In genomic region chr3:173826901-173827609, GRCh38 we compare ENCODE assay signal across 22 cellular contexts.
DNase-seq lines count a peak whose midpoint lies in the region; ATAC-seq, FAIRE-seq and TF ChIP-seq lines count a peak whose summit lies in the region.
"Had no signal": no experiment of that assay in that cellular context is flagged by ENCODE, and none has a peak within 500 bp of the region (broad histone marks: within the 10 kb centered on the region; RNA-seq: fewer than 3 reads in every experiment).

No MANE protein-coding gene starts in this region.

- no peak overlapping the region for H2BK12ac ChIP-seq in mesenchymal stem cell (ENCODE audit: low read length in 2 of 2)

- BruUV-seq in HepG2 (replicated peaks; lab: Mats Ljungman, UMichigan): no TSS peak

- TF ChIP-seq RAD21 in HepG2 (CRISPR knock-in tag; IDR thresholded peaks at IDR 0.05): no peak

- no peak for TF ChIP-seq EP300 in gastroesophageal sphincter (IDR thresholded peaks at IDR 0.05)
- no peak for TF ChIP-seq EP300 in HepG2 (IDR thresholded peaks at IDR 0.05; ENCODE audit: low read depth in 2 of 2, low read length in 2 of 2)
- TF ChIP-seq EP300 in HepG2 (CRISPR knock-in tag; IDR thresholded peaks at IDR 0.05; ENCODE audit: borderline replicate concordance): no peak

- no peak overlapping the region for H2BK120ac ChIP-seq in mesenchymal stem cell (ENCODE audit: low read depth, low read length)

- no peak overlapping the region for H3K9ac ChIP-seq in mesenchymal stem cell (ENCODE audit: low read length)
- no peak overlapping the region for H3K9ac ChIP-seq in HepG2 (ENCODE audit: insufficient read depth, low read depth, low read length)

- no peak overlapping the region for H3K4ac ChIP-seq in mesenchymal stem cell (ENCODE audit: low read depth in 1 of 2, low read length in 2 of 2)

- FAIRE-seq in H54 (lab: Jason Lieb, UNC) (peak; percentile 15), HepG2 (lab: Jason Lieb, UNC) (no peak)
- FAIRE-seq: GM12891 had no signal

- no peaks in the 10 kb centered on the region for H3K27me3 ChIP-seq in brain microvascular endothelial cell (replicated peaks)
- H3K27me3 ChIP-seq in mesenchymal stem cell (ENCODE audit: control insufficient read depth in 1 of 2, insufficient read depth in 1 of 2, low read length in 2 of 2): no peaks in the 10 kb centered on the region
- H3K27me3 ChIP-seq in gastroesophageal sphincter: no peaks in the 10 kb centered on the region
- no peaks in the 10 kb centered on the region for H3K27me3 ChIP-seq in HepG2 (ENCODE audit: control insufficient read depth in 1 of 2, insufficient read depth in 2 of 2, low read length in 2 of 2)
- H3K27me3 ChIP-seq: BE2C, heart right ventricle had no signal

- H4K91ac ChIP-seq in mesenchymal stem cell (ENCODE audit: low read length): no peak overlapping the region

- no peak for ATAC-seq in GM18498 (IDR thresholded peaks at IDR 0.05; ENCODE audit: unreplicated experiment)
- ATAC-seq in gastroesophageal sphincter: no peak
- no peak for ATAC-seq in left cardiac atrium
- no peak for ATAC-seq in HepG2
- ATAC-seq: heart right ventricle, lower lobe of right lung had no signal

- H2AFZ ChIP-seq in mesenchymal stem cell (ENCODE audit: low read depth, low read length) (no peak overlapping the region), HepG2 (ENCODE audit: low read length) (no peak overlapping the region)

- no peak overlapping the region for H3K14ac ChIP-seq in mesenchymal stem cell (ENCODE audit: low read length in 2 of 2)

- no peak overlapping the region for H3K23ac ChIP-seq in mesenchymal stem cell (ENCODE audit: low read length in 2 of 2)

- POLR2A ChIA-PET in HepG2 (lab: Yijun Ruan, JAX): no interaction called here

- H2BK15ac ChIP-seq in mesenchymal stem cell (ENCODE audit: low read depth, poor library complexity, severe bottlenecking): no peak overlapping the region

- TF ChIP-seq CTCF in brain microvascular endothelial cell (IDR thresholded peaks at IDR 0.05; ENCODE audit: low read depth, low read length, missing control alignments) (no peak), gastroesophageal sphincter (IDR thresholded peaks at IDR 0.05) (no peak), HepG2 (CRISPR knock-in tag; IDR thresholded peaks at IDR 0.05) (no peak)

- WGBS in mesenchymal stem cell: 65% methylated on average over 2 of the region's 3 CpGs
- 28 to 36% methylated on average over 2 to 3 of the region's 3 CpGs for WGBS in gastroesophageal sphincter (ENCODE audit: low coverage in 1 of 2), 2 donors
- WGBS in HepG2 (ENCODE audit: low lambda C conversion rate): 0% methylated on average over 2 of the region's 3 CpGs

- H3K4me3 ChIP-seq in brain microvascular endothelial cell (ENCODE audit: low read depth, low read length) (no peak overlapping the region), mesenchymal stem cell (ENCODE audit: insufficient read depth in 1 of 2, low read depth in 1 of 2, low read length in 2 of 2) (no peak overlapping the region), gastroesophageal sphincter (no peak overlapping the region), HepG2 (replicated peaks in 1 of 3; ENCODE audit: insufficient read depth in 1 of 3, low read depth in 2 of 3, low read length in 3 of 3) (no peak overlapping the region)
- H3K4me3 ChIP-seq: heart right ventricle, lower lobe of right lung had no signal

- no peaks in the 10 kb centered on the region for H3K79me2 ChIP-seq in HepG2 (ENCODE audit: insufficient read depth, low read length)

- H4K20me1 ChIP-seq in HepG2 (ENCODE audit: insufficient read depth, low read length): no peaks in the 10 kb centered on the region

- H3K36me3 ChIP-seq in brain microvascular endothelial cell (replicated peaks): no peaks in the 10 kb centered on the region
- no peaks in the 10 kb centered on the region for H3K36me3 ChIP-seq in mesenchymal stem cell (ENCODE audit: control insufficient read depth in 1 of 2, insufficient read depth in 2 of 2, low read depth in 1 of 2, low read length in 2 of 2)
- no peaks in the 10 kb centered on the region for H3K36me3 ChIP-seq in gastroesophageal sphincter
- H3K36me3 ChIP-seq in HepG2 (replicated peaks in 1 of 2; ENCODE audit: control insufficient read depth in 1 of 2, insufficient read depth in 2 of 2, low read length in 2 of 2): no peaks in the 10 kb centered on the region
- H3K36me3 ChIP-seq: BE2C, heart right ventricle, lower lobe of right lung had no signal

- no peak overlapping the region for H3K27ac ChIP-seq in brain microvascular endothelial cell
- H3K27ac ChIP-seq in mesenchymal stem cell (ENCODE audit: low read length, poor library complexity, severe bottlenecking): no peak overlapping the region
- H3K27ac ChIP-seq in gastroesophageal sphincter: no peak overlapping the region
- H3K27ac ChIP-seq in HepG2 (ENCODE audit: extremely low read length, insufficient read depth, low read length): no peak overlapping the region
- H3K27ac ChIP-seq: heart right ventricle, lower lobe of right lung had no signal

- H2BK5ac ChIP-seq in mesenchymal stem cell (ENCODE audit: low read depth, low read length, poor library complexity, severe bottlenecking): no peak overlapping the region

- H3K18ac ChIP-seq in mesenchymal stem cell (ENCODE audit: low read depth in 1 of 2, low read length in 2 of 2): no peak overlapping the region

- H3K4me2 ChIP-seq in mesenchymal stem cell (ENCODE audit: low read length, poor library complexity, severe bottlenecking): no peak overlapping the region
- no peak overlapping the region for H3K4me2 ChIP-seq in HepG2 (ENCODE audit: low read depth, low read length)

- no peaks in the 10 kb centered on the region for H3K79me1 ChIP-seq in mesenchymal stem cell (replicated peaks; ENCODE audit: low read length, poor library complexity, severe bottlenecking)

- H3K4me1 ChIP-seq in mesenchymal stem cell (ENCODE audit: control insufficient read depth, insufficient read depth, low read depth, low read length) (no peaks in the 10 kb centered on the region), gastroesophageal sphincter (no peaks in the 10 kb centered on the region), HepG2 (ENCODE audit: insufficient read depth, low read length) (no peaks in the 10 kb centered on the region)
- H3K4me1 ChIP-seq: BE2C, Caco-2, heart right ventricle, lower lobe of right lung had no signal

- TF ChIP-seq POLR2A in H54 (IDR thresholded peaks at IDR 0.05; ENCODE audit: low read depth, low read length) (no peak), gastroesophageal sphincter (IDR thresholded peaks at IDR 0.05) (no peak), HepG2 (IDR thresholded peaks at IDR 0.05; ENCODE audit: insufficient read depth in 1 of 2, low read depth in 2 of 2, low read length in 2 of 2) (no peak)

- in situ Hi-C loops in brain microvascular endothelial cell (cut with HindIII; ENCODE audit: low pct_ligation_motif_present, low sequenced_read_pairs): no loop called here
- in situ Hi-C loops in HepG2 (cut with HindIII; ENCODE audit: extremely low pct_ligation_motif_present, low pct_unique_long_range_greater_than_20kb): no loop called here

- no peak overlapping the region for H2AK5ac ChIP-seq in mesenchymal stem cell (ENCODE audit: low read length, severe bottlenecking)

- intact Hi-C loops in left cardiac atrium (cut with DNase I) (no loop called here), HepG2 (cut with micrococcal nuclease; ENCODE audit: unreplicated experiment) (no loop called here)

- no peaks in the 10 kb centered on the region for H3K9me3 ChIP-seq in mesenchymal stem cell (ENCODE audit: control insufficient read depth, low read length)
- no peaks in the 10 kb centered on the region for H3K9me3 ChIP-seq in gastroesophageal sphincter
- H3K9me3 ChIP-seq in HepG2 (ENCODE audit: low read length): no peaks in the 10 kb centered on the region
- H3K9me3 ChIP-seq: BE2C, Caco-2, heart right ventricle, lower lobe of right lung had no signal

- DNase-seq in AG08395 (ENCODE audit: low spot score) (peak; percentile 34), H54 (ENCODE audit: insufficient read length, low spot score) (no peak), brain microvascular endothelial cell (peak; percentile 38), mesenchymal stem cell (peak; percentile 6), left cardiac atrium (no peak), HepG2 (ENCODE audit: low spot score) (no peak)
- DNase-seq: activated CD4-positive, CD25-positive, alpha-beta regulatory T cell treated with anti-CD3 and anti-CD28 coated beads, Interleukin-2, amount 50 U/mL, for 72 hours; activated naive CD8-positive, alpha-beta T cell treated with anti-CD3 and anti-CD28 coated beads for 36 hours; BE2C; Caco-2; erythroblast; GDM1; heart right ventricle; KG1; lower lobe of right lung; NCI-H1092; NCI-H2029 treated with DMSO at 0.1 percent for 48 hours; nucleus accumbens; retina had no signal

- H4K8ac ChIP-seq in mesenchymal stem cell (ENCODE audit: low read length): no peak overlapping the region

- CTCF ChIA-PET in HepG2 (lab: Yijun Ruan, JAX; ENCODE audit: low intra/inter-chr PET ratio, low total read pairs): no interaction called here

TF ChIP-seq in HepG2, 621 proteins besides CTCF, POLR2A, EP300 and RAD21 (continues in another document):
- TF ChIP-seq SNAPC5 (CRISPR knock-in tag; IDR thresholded peaks at IDR 0.05; ENCODE audit: borderline replicate concordance) (no peak), HNF1B (CRISPR knock-in tag; IDR thresholded peaks at IDR 0.05) (no peak), ZNF263 (CRISPR knock-in tag; IDR thresholded peaks at IDR 0.05) (no peak), FOXM1 (CRISPR knock-in tag; IDR thresholded peaks at IDR 0.05) (no peak), YEATS2 (CRISPR knock-in tag; IDR thresholded peaks at IDR 0.05; ENCODE audit: borderline replicate concordance) (no peak)
- TF ChIP-seq, protein P1, sequence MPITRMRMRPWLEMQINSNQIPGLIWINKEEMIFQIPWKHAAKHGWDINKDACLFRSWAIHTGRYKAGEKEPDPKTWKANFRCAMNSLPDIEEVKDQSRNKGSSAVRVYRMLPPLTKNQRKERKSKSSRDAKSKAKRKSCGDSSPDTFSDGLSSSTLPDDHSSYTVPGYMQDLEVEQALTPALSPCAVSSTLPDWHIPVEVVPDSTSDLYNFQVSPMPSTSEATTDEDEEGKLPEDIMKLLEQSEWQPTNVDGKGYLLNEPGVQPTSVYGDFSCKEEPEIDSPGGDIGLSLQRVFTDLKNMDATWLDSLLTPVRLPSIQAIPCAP (CRISPR knock-in tag; IDR thresholded peaks at IDR 0.05; ENCODE audit: low read depth): no peak

Comparison
In these comparisons a context has a peak if more than half of its experiments do, and no peak if none do; other contexts are left out.
1. DNase-seq: peak in AG08395 (single experiment), brain microvascular endothelial cell (single experiment) and mesenchymal stem cell (single experiment); none in H54 (single experiment), left cardiac atrium (single experiment) and HepG2 (single experiment).